Comparison of ENCODE assay signal across 1 cellular context in genomic region chr16:31142109-31143035, GRCh38.
TF ChIP-seq lines count a peak whose summit lies in the region.

No MANE protein-coding gene starts in this region.

TF ChIP-seq in HepG2, 621 proteins besides CTCF, POLR2A, EP300 and RAD21 (continued from another document and continues in another):
- no peak for TF ChIP-seq TRIM22 (IDR thresholded peaks at IDR 0.05)
- TF ChIP-seq SNAI1 (CRISPR knock-in tag; IDR thresholded peaks at IDR 0.05; ENCODE audit: borderline replicate concordance): no peak
- TF ChIP-seq ZBTB25 (CRISPR knock-in tag; IDR thresholded peaks at IDR 0.05): peak; percentile 45; the same call in 1 of the 2 replicates
- TF ChIP-seq ZNF160 (CRISPR knock-in tag; IDR thresholded peaks at IDR 0.05): no peak
- TF ChIP-seq SP140L (CRISPR knock-in tag; IDR thresholded peaks at IDR 0.05; ENCODE audit: borderline replicate concordance): peak; percentile 28; the same call in 1 of the 2 replicates
- TF ChIP-seq HMGXB3 (CRISPR knock-in tag; IDR thresholded peaks at IDR 0.05; ENCODE audit: borderline replicate concordance): no peak
- no peak for TF ChIP-seq ZNF720 (CRISPR knock-in tag; IDR thresholded peaks at IDR 0.05)
- no peak for TF ChIP-seq ZNF7 (CRISPR knock-in tag; IDR thresholded peaks at IDR 0.05)
- no peak for TF ChIP-seq NFE2L1 (CRISPR knock-in tag; IDR thresholded peaks at IDR 0.05; ENCODE audit: borderline replicate concordance)
- TF ChIP-seq CREB3 (CRISPR knock-in tag; IDR thresholded peaks at IDR 0.05): no peak
- TF ChIP-seq JUNB (CRISPR knock-in tag; IDR thresholded peaks at IDR 0.05; ENCODE audit: borderline replicate concordance): no peak
- peak; percentile 60; the same call in 1 of the 2 replicates for TF ChIP-seq KDM5B (CRISPR knock-in tag; IDR thresholded peaks at IDR 0.05; ENCODE audit: borderline replicate concordance)
- TF ChIP-seq ZNF121 (CRISPR knock-in tag; IDR thresholded peaks at IDR 0.05): no peak
- TF ChIP-seq ZNF724P (CRISPR knock-in tag; IDR thresholded peaks at IDR 0.05; ENCODE audit: borderline replicate concordance): peak; percentile 32
- no peak for TF ChIP-seq U2AF2 (IDR thresholded peaks at IDR 0.05; ENCODE audit: low read depth, low read length)
- TF ChIP-seq SIN3B (IDR thresholded peaks at IDR 0.05; ENCODE audit: low read length): peak; percentile 32; the same call in 1 of the 2 replicates
- TF ChIP-seq ZEB1 (IDR thresholded peaks at IDR 0.05; ENCODE audit: insufficient replicate concordance, low read depth): no peak
- TF ChIP-seq ZNF451 (CRISPR knock-in tag; IDR thresholded peaks at IDR 0.05): 0 out of 2 replicates have a peak, but pooled peaks have one; percentile 84
- TF ChIP-seq BCL6 (CRISPR knock-in tag; IDR thresholded peaks at IDR 0.05): peak; percentile 89
- TF ChIP-seq IRF2 (CRISPR knock-in tag; IDR thresholded peaks at IDR 0.05): peak; percentile 92
- no peak for TF ChIP-seq SUZ12 (IDR thresholded peaks at IDR 0.05; ENCODE audit: low read depth, low read length)
- no peak for TF ChIP-seq ZNF510 (CRISPR knock-in tag; IDR thresholded peaks at IDR 0.05; ENCODE audit: low read depth)
- TF ChIP-seq THAP7 (CRISPR knock-in tag; IDR thresholded peaks at IDR 0.05): peak; percentile 80
- TF ChIP-seq SALL1 (CRISPR knock-in tag; IDR thresholded peaks at IDR 0.05): peak; percentile 93
- TF ChIP-seq PPARG (CRISPR knock-in tag; conservative IDR thresholded peaks at IDR 0.05): 0 out of 2 replicates have a peak, but pooled peaks have one; percentile 36
- peak in 1 of 2 experiments; percentile 86; a peak in 2 of 4 replicates for TF ChIP-seq KLF16 (CRISPR knock-in tag; IDR thresholded peaks at IDR 0.05)
- TF ChIP-seq LBX2 (CRISPR knock-in tag; IDR thresholded peaks at IDR 0.05; ENCODE audit: borderline replicate concordance): peak; percentile 69; the same call in 1 of the 2 replicates
- TF ChIP-seq SNAPC5 (CRISPR knock-in tag; IDR thresholded peaks at IDR 0.05; ENCODE audit: borderline replicate concordance): peak; percentile 76; the same call in 1 of the 2 replicates
- TF ChIP-seq SALL2 (CRISPR knock-in tag; IDR thresholded peaks at IDR 0.05): peak; percentile 83
- peak; percentile 91 for TF ChIP-seq RXRB (CRISPR knock-in tag; IDR thresholded peaks at IDR 0.05; ENCODE audit: borderline replicate concordance)
- TF ChIP-seq MTA1 (CRISPR knock-in tag; IDR thresholded peaks at IDR 0.05; ENCODE audit: borderline replicate concordance): 0 out of 2 replicates have a peak, but pooled peaks have one; percentile 33
- peak; percentile 96 for TF ChIP-seq ZFP36L1 (CRISPR knock-in tag; IDR thresholded peaks at IDR 0.05)
- TF ChIP-seq HMG20A (CRISPR knock-in tag; IDR thresholded peaks at IDR 0.05; ENCODE audit: borderline replicate concordance): peak; percentile 28; the same call in 1 of the 2 replicates
- TF ChIP-seq HOXA3 (CRISPR knock-in tag; IDR thresholded peaks at IDR 0.05): peak; percentile 72; the same call in 1 of the 2 replicates
- no peak for TF ChIP-seq HBP1 (CRISPR knock-in tag; IDR thresholded peaks at IDR 0.05; ENCODE audit: low read depth)
- TF ChIP-seq ZNF558 (CRISPR knock-in tag; IDR thresholded peaks at IDR 0.05; ENCODE audit: borderline replicate concordance): peak; percentile 78; the same call in 1 of the 2 replicates
- no peak for TF ChIP-seq REL (CRISPR knock-in tag; conservative IDR thresholded peaks at IDR 0.05)
- peak; percentile 76 for TF ChIP-seq HOXD1 (CRISPR knock-in tag; IDR thresholded peaks at IDR 0.05)
- TF ChIP-seq ZNF639 (CRISPR knock-in tag; conservative IDR thresholded peaks at IDR 0.05): 0 out of 2 replicates have a peak, but pooled peaks have one; percentile 78
- no peak; the same call in 1 of the 2 replicates for TF ChIP-seq FOXC1 (CRISPR knock-in tag; IDR thresholded peaks at IDR 0.05; ENCODE audit: borderline replicate concordance)
- TF ChIP-seq ZNF513 (CRISPR knock-in tag; conservative IDR thresholded peaks at IDR 0.05): no peak
- peak; percentile 26; the same call in 1 of the 2 replicates for TF ChIP-seq GABPA (IDR thresholded peaks at IDR 0.05; ENCODE audit: low read depth, low read length)
- peak; percentile 69 for TF ChIP-seq GABPA (CRISPR knock-in tag; IDR thresholded peaks at IDR 0.05; ENCODE audit: low read depth)
- TF ChIP-seq ZNF282 (IDR thresholded peaks at IDR 0.05; ENCODE audit: partially characterized antibody): no peak
- TF ChIP-seq SNAPC2 (CRISPR knock-in tag; IDR thresholded peaks at IDR 0.05): 0 out of 2 replicates have a peak, but pooled peaks have one; percentile 34
- TF ChIP-seq ZNF883 (CRISPR knock-in tag; IDR thresholded peaks at IDR 0.05; ENCODE audit: not compliant biosample characterization): no peak
- peak; percentile 71; the same call in 1 of the 2 replicates for TF ChIP-seq MAF1 (CRISPR knock-in tag; IDR thresholded peaks at IDR 0.05; ENCODE audit: borderline replicate concordance)
- no peak for TF ChIP-seq JARID2 (CRISPR knock-in tag; IDR thresholded peaks at IDR 0.05; ENCODE audit: insufficient replicate concordance)
